In genomic region chrX:138925330-138925729, GRCh38 we compare ENCODE assay signal across 12 cellular contexts.
A peak's percentile ranks its signal among the peaks of the same experiment; 100 is the strongest.
DNase-seq lines count a peak whose midpoint lies in the region; ATAC-seq, FAIRE-seq and TF ChIP-seq lines count a peak whose summit lies in the region.
"Had no signal": no experiment of that assay in that cellular context is flagged by ENCODE, and none has a peak within 500 bp of the region (broad histone marks: within the 10 kb centered on the region; RNA-seq: fewer than 3 reads in every experiment).

No MANE protein-coding gene starts in this region.

- no peaks in the 10 kb centered on the region for H4K20me1 ChIP-seq in mammary epithelial cell (ENCODE audit: insufficient read depth, low read length)

- H3K9ac ChIP-seq in mammary epithelial cell (ENCODE audit: insufficient read depth, low read length) (no peak overlapping the region), neuronal stem cell (ENCODE audit: low read depth, low read length, poor library complexity) (no peak overlapping the region)

- in situ Hi-C loops in mammary epithelial cell (cut with MboI; ENCODE audit: low sequenced_read_pairs in 2 of 2) = no loop called here

- CTCF ChIA-PET in mammary epithelial cell (lab: Charles Lee; ENCODE audit: low non-redundant PET) = no interaction called here

- no peak overlapping the region for H3K23ac ChIP-seq in neuronal stem cell (ENCODE audit: low read depth, low read length, poor library complexity)

- H3K4me2 ChIP-seq in mammary epithelial cell (ENCODE audit: insufficient read depth, low read depth, low read length) (peak overlapping the region; percentile 6), neuronal stem cell (ENCODE audit: insufficient read depth, low read length, poor library complexity, severe bottlenecking) (no peak overlapping the region)

- no peak overlapping the region for H3K18ac ChIP-seq in neuronal stem cell (ENCODE audit: low read length)

- DNase-seq in AG10803 (ENCODE audit: low read depth) (peak; percentile 93), MG63 (peak; percentile 68), mammary epithelial cell (peak; percentile 81), kidney tubule cell (ENCODE audit: low spot score) (peak; percentile 83), SW 1271 (lab: John Stamatoyannopoulos, UW) (no peak), neuronal stem cell (ENCODE audit: low spot score) (no peak), GM19239 (ENCODE audit: insufficient read length, low spot score) (no peak)
- DNase-seq in stimulated activated naive CD8-positive, alpha-beta T cell treated with anti-CD3 and anti-CD28 coated beads, Interleukin-15, amount 100 ng/mL, for 72 hours = no peak
- DNase-seq: NK-92 treated with Interleukin-12 subunit alpha and Interleukin-12 subunit beta, amount 100 ng/mL, for 24 hours; stimulated activated CD4-positive, alpha-beta T cell treated with anti-CD3 and anti-CD28 coated beads, Interleukin-2, amount 100 ng/mL, for 24 hours had no signal

- intact Hi-C loops in mammary epithelial cell (cut with micrococcal nuclease) = loop anchor here (5.0 kb wide), 2 partner anchors 48 to 68 kb away; no protein-coding TSS in a partner anchor

- H3K27me3 ChIP-seq in MG63 (no peaks in the 10 kb centered on the region), mammary epithelial cell (ENCODE audit: insufficient read depth, low read length) (no peaks in the 10 kb centered on the region), neuronal stem cell (ENCODE audit: control insufficient read depth in 3 of 3, insufficient read depth in 3 of 3, low read depth in 1 of 3, low read length in 3 of 3) (no peaks in the 10 kb centered on the region)

- H3K4ac ChIP-seq in neuronal stem cell (ENCODE audit: low read length) = no peak overlapping the region

- H4K91ac ChIP-seq in neuronal stem cell (ENCODE audit: low read depth, low read length, poor library complexity) = no peak overlapping the region

- no peak overlapping the region for H2BK5ac ChIP-seq in neuronal stem cell (ENCODE audit: low read length)

- H3K27ac ChIP-seq in mammary epithelial cell (ENCODE audit: insufficient read depth, low read depth, low read length) (no peak overlapping the region), neuronal stem cell (replicated peaks; ENCODE audit: low read length) (no peak overlapping the region)

- no peak overlapping the region for H2BK12ac ChIP-seq in neuronal stem cell (ENCODE audit: low read length)

- H2AK5ac ChIP-seq in neuronal stem cell (ENCODE audit: low read depth, low read length) = no peak overlapping the region

- H3K36me3 ChIP-seq in MG63 (no peaks in the 10 kb centered on the region), mammary epithelial cell (ENCODE audit: insufficient read depth, low read length) (no peaks in the 10 kb centered on the region), neuronal stem cell (replicated peaks in 1 of 2; ENCODE audit: control insufficient read depth in 2 of 2, insufficient read depth in 2 of 2, low read length in 2 of 2) (no peaks in the 10 kb centered on the region)

- TF ChIP-seq CTCF in AG10803 (conservative IDR thresholded peaks at IDR 0.05; ENCODE audit: low read length) (no peak), mammary epithelial cell (conservative IDR thresholded peaks at IDR 0.05 in 1 of 2, IDR thresholded peaks at IDR 0.05 in 1 of 2; ENCODE audit: extremely low read depth in 1 of 2, insufficient read depth in 1 of 2, low read depth in 1 of 2, low read length in 2 of 2) (no peak)

- H3K79me2 ChIP-seq in mammary epithelial cell (ENCODE audit: insufficient read depth, low read length) = no peaks in the 10 kb centered on the region

- H2BK120ac ChIP-seq in neuronal stem cell (ENCODE audit: low read depth, low read length) = no peak overlapping the region

- H3K4me3 ChIP-seq in AG10803 (ENCODE audit: low read length) (no peak overlapping the region), MG63 (no peak overlapping the region), mammary epithelial cell (replicated peaks in 1 of 3; ENCODE audit: insufficient read depth in 1 of 3, low read depth in 2 of 3, low read length in 3 of 3) (no peak overlapping the region), neuronal stem cell (ENCODE audit: low read length in 2 of 2) (no peak overlapping the region)

- no peaks in the 10 kb centered on the region for H3K27me3 Mint-ChIP-seq in stimulated activated naive CD8-positive, alpha-beta T cell treated with anti-CD3 and anti-CD28 coated beads, Interleukin-15, amount 100 ng/mL, for 72 hours

- H3K14ac ChIP-seq in neuronal stem cell (ENCODE audit: low read length) = no peak overlapping the region

- no peaks in the 10 kb centered on the region for H3K9me3 Mint-ChIP-seq in stimulated activated naive CD8-positive, alpha-beta T cell treated with anti-CD3 and anti-CD28 coated beads, Interleukin-15, amount 100 ng/mL, for 72 hours

- no peak for FAIRE-seq in GM19239 (lab: Jason Lieb, UNC)
- FAIRE-seq: colon had no signal

- H3K4me1 ChIP-seq in mammary epithelial cell (ENCODE audit: insufficient read depth, low read length) (peaks cover 12% of the 10 kb centered on the region), neuronal stem cell (ENCODE audit: control insufficient read depth in 2 of 2, insufficient read depth in 1 of 2, low read depth in 1 of 2, low read length in 2 of 2) (peaks cover 0 to 5% of the 10 kb centered on the region in 2 donors)

- dilution Hi-C loops in mammary epithelial cell (cut with HindIII; ENCODE audit: low sequenced_read_pairs) = no loop called here

- no peak for ATAC-seq in stimulated activated naive CD8-positive, alpha-beta T cell treated with anti-CD3 and anti-CD28 coated beads, Interleukin-15, amount 100 ng/mL, for 72 hours

- no peak overlapping the region for H2BK15ac ChIP-seq in neuronal stem cell (ENCODE audit: low read length)

- no TSS peak for BruUV-seq in mammary epithelial cell (replicated peaks; lab: Mats Ljungman, UMichigan)

- no peak overlapping the region for H2AFZ ChIP-seq in mammary epithelial cell (ENCODE audit: low read depth, low read length)
- H2AFZ ChIP-seq in neuronal stem cell (ENCODE audit: low read length) = no peak overlapping the region

- 22% methylated on average over 3 of the region's 3 CpGs for WGBS in mammary epithelial cell (ENCODE audit: low coverage, missing lambda C conversion rate)
- no CpG with 5 or more reads among the region's 3 CpGs for WGBS in neuronal stem cell (ENCODE audit: extremely low coverage in 2 of 2, insufficient read length in 2 of 2, insufficient replicate concordance in 1 of 2), 2 donors

- H3K4me1 Mint-ChIP-seq in stimulated activated naive CD8-positive, alpha-beta T cell treated with anti-CD3 and anti-CD28 coated beads, Interleukin-15, amount 100 ng/mL, for 72 hours = no peaks in the 10 kb centered on the region

- H3K4me3 Mint-ChIP-seq in stimulated activated naive CD8-positive, alpha-beta T cell treated with anti-CD3 and anti-CD28 coated beads, Interleukin-15, amount 100 ng/mL, for 72 hours = no peak overlapping the region
- H3K4me3 Mint-ChIP-seq: activated T-helper 1 cell treated with anti-CD3 and anti-CD28 coated beads, Interleukin-12 subunit alpha, Interleukin-12 subunit beta, Interleukin-2, Interleukin-4 antibody, amounts not matched to agents 30 ng/mL and 10 ng/mL and 1 ng/mL, durations not matched to agents 14 hours and 24 hours and 36 hours had no signal

- H4K8ac ChIP-seq in neuronal stem cell (ENCODE audit: low read depth, low read length) = no peak overlapping the region

- no peaks in the 10 kb centered on the region for H3K9me3 ChIP-seq in MG63
- H3K9me3 ChIP-seq in mammary epithelial cell (replicated peaks; ENCODE audit: insufficient read depth, low read length) = no peaks in the 10 kb centered on the region
- no peaks in the 10 kb centered on the region for H3K9me3 ChIP-seq in neuronal stem cell (replicated peaks in 1 of 2; ENCODE audit: control insufficient read depth in 2 of 2, insufficient read depth in 1 of 2, low read depth in 1 of 2, low read length in 2 of 2)

- H3K79me1 ChIP-seq in neuronal stem cell (ENCODE audit: low read depth, low read length) = no peaks in the 10 kb centered on the region

- H3K27ac Mint-ChIP-seq in stimulated activated naive CD8-positive, alpha-beta T cell treated with anti-CD3 and anti-CD28 coated beads, Interleukin-15, amount 100 ng/mL, for 72 hours = no peak overlapping the region
- H3K27ac Mint-ChIP-seq: activated T-helper 1 cell treated with anti-CD3 and anti-CD28 coated beads, Interleukin-12 subunit alpha, Interleukin-12 subunit beta, Interleukin-2, Interleukin-4 antibody, amounts not matched to agents 30 ng/mL and 10 ng/mL and 1 ng/mL, durations not matched to agents 14 hours and 24 hours and 36 hours had no signal

Comparison
In these comparisons a context has a peak if more than half of its experiments do, and no peak if none do; other contexts are left out.
1. DNase-seq: peak in AG10803 (single experiment), MG63 (single experiment), mammary epithelial cell (single experiment) and kidney tubule cell (single experiment); none in SW 1271 (0 of 2), neuronal stem cell (single experiment), GM19239 (single experiment) and stimulated activated naive CD8-positive, alpha-beta T cell treated with anti-CD3 and anti-CD28 coated beads, Interleukin-15, amount 100 ng/mL, for 72 hours (0 of 2).